1 cellular context compared by ENCODE assay signal in the genomic region with DNA sequence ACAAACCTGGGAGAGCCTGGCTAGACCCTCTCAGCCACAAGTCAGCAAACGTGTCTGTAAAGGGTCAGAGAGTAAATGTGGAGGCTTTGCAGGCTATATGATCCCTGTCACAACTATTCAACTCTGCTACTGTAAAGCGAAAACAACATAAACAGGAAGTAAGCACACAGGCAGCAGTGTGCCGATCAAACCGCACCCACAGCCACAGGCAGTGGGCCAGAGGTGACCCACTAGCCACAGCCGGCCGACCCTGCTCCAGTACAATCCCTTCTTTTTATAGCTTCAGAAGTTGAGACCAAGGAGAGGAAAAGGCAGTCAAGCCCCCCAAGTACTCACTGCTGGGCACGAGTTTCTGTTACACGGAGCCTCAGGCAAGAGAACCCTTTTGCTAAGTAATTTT.
TF ChIP-seq lines count a peak whose summit lies in the region.

No MANE protein-coding gene starts in this region.

TF ChIP-seq in SK-N-SH, 30 proteins besides CTCF, POLR2A, EP300 and RAD21 (continued from another document):
- TF ChIP-seq, protein P1, sequence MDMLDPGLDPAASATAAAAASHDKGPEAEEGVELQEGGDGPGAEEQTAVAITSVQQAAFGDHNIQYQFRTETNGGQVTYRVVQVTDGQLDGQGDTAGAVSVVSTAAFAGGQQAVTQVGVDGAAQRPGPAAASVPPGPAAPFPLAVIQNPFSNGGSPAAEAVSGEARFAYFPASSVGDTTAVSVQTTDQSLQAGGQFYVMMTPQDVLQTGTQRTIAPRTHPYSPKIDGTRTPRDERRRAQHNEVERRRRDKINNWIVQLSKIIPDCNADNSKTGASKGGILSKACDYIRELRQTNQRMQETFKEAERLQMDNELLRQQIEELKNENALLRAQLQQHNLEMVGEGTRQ (IDR thresholded peaks at IDR 0.05; ENCODE audit: borderline replicate concordance, low read depth, low read length): no peak
- TF ChIP-seq MEF2A (IDR thresholded peaks at IDR 0.05; ENCODE audit: borderline replicate concordance, low read depth): no peak
- TF ChIP-seq SIN3A (IDR thresholded peaks at IDR 0.05; ENCODE audit: borderline replicate concordance, low read depth, low read length): no peak
